8 cellular contexts compared by ENCODE assay signal in the genomic region with DNA sequence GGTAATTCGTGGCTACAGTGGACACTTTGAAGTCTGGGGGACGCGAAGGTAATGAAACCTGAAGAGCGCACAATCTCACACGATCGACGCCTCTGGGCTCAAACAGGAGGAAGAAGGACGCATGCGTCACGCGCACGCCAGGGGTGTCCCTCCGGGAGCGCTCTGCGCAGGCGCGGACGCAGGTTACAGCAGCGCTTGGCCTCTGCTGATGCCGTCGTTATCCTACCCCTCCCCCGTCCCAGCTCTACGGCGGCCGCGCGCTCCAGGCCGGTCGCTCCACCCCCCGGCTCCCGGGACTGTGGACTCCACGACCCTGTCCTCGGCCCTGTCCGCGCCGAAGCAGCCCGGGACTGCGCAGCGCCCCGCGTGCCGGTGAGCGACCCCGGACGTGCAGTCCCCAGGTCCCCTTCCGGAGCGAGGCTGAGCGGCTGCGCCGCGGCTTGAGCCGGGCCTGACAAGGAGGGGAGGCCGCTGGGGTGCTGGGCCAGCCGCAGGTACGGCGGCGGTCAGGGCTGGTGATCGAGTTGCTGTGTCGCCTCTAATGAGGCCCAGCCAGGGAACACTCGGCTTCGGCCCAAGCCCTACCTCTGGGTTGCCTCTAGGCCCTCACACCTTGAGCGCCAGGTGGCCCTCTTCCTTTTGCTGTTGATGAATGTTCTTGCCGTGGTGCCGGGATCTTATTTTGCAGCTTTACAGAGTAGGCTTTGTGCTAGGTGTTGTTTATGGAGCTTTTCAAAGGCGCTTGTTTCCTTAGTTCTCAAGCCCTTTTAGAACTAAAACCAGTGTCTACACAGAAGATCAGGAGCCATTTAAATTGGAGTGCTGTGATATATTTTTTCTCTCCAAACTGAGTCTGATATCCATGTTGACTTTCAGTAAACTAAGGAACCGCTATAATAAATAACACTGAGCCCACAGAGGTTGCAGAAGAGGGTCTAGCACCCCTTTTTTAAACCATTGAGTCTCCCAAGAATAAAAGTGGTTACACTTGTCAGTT. TPM values are rescaled to one million over a fixed set of nuclear protein-coding genes. Genes with fewer than 3 reads are reported as not detected.
DNase-seq lines count a peak whose midpoint lies in the region; ATAC-seq and TF ChIP-seq lines count a peak whose summit lies in the region.

TSS of gene TMEM106B (plus strand) at position 241 of the 997 bp plus-strand sequence. CDS start 3,517 bp downstream, outside the sequence.

- H3K9me3 ChIP-seq in left lung: no peaks in the 10 kb centered on the region

- H3K4me3 ChIP-seq in left lung: peak within 1 kb of the TSS; percentile 63 to 71

- ATAC-seq in GM19328 (IDR thresholded peaks at IDR 0.05; ENCODE audit: unreplicated experiment): peak; percentile 96
- peak; percentile 94 for ATAC-seq in HG03520 (IDR thresholded peaks at IDR 0.05; ENCODE audit: unreplicated experiment)
- ATAC-seq in left lung: peak; percentile 97

- intact Hi-C loops in left lung (cut with DNase I): no loop called here

- peaks cover 5 to 16% of the 10 kb centered on the region in 2 donors for H3K4me1 ChIP-seq in left lung

- H3K36me3 ChIP-seq in left lung: peaks cover 0 to 11% of the 10 kb centered on the region in 2 donors

- TF ChIP-seq CTCF in left lung (IDR thresholded peaks at IDR 0.05): no peak

- H3K27me3 ChIP-seq in left lung: no peaks in the 10 kb centered on the region

- H3K27ac ChIP-seq in left lung: peak within 1 kb of the TSS; percentile 92 to 96

- DNase-seq in C1 segment of cervical spinal cord (lab: John Stamatoyannopoulos, UW) (peak; percentile 63 to 97 (median 94)), NCI-H526 treated with DMSO at 0.1 percent for 48 hours (lab: John Stamatoyannopoulos, UW) (peak; percentile 92), dermis blood vessel endothelial cell (peak; percentile 97), left lung (peak; percentile 98 to 99)
- peak; percentile 95 to 97 for DNase-seq in activated CD4-positive, alpha-beta T cell treated with anti-CD3 and anti-CD28 coated beads, Interleukin-2, amount 50 U/mL, for 4 hours
- peak; percentile 92 to 95 for DNase-seq in stimulated activated CD4-positive, alpha-beta T cell treated with anti-CD3 and anti-CD28 coated beads, Interleukin-2, amount 100 ng/mL, for 48 hours

RNA-seq across cellular contexts. Expression of gene TMEM106B, which starts in this region (rescaled TPM):
- 38.6 and 40.3 TPM in 2 replicates for total RNA-seq in dermis blood vessel endothelial cell
- 10 to 100 TPM; 43.3 to 43.7 TPM for total RNA-seq in left lung

Comparison
In these comparisons a context has a peak if more than half of its experiments do, and no peak if none do; other contexts are left out.
1. Peak in every context shown above with its lines: DNase-seq, ATAC-seq, H3K4me3 ChIP-seq and H3K27ac ChIP-seq.